ENCODE assay signal across 12 cellular contexts in genomic region chr4:26907731-26908599, GRCh38. TPM values are rescaled to one million over a fixed set of nuclear protein-coding genes. Genes with fewer than 3 reads are reported as not detected.
DNase-seq lines count a peak whose midpoint lies in the region; ATAC-seq and TF ChIP-seq lines count a peak whose summit lies in the region.
"Had no signal": no experiment of that assay in that cellular context is flagged by ENCODE, and none has a peak within 500 bp of the region (broad histone marks: within the 10 kb centered on the region; RNA-seq: fewer than 3 reads in every experiment).

No MANE protein-coding gene starts in this region.

- CTCF ChIA-PET in activated CD8-positive, alpha-beta memory T cell treated with anti-CD3 and anti-CD28 coated beads, Interleukin-2, amount 10 ng/mL, durations not matched to agents 7 days and 5 days (lab: Charles Lee) = interaction anchor here (1.1 kb wide), 1 partner anchor 8 kb away, joined by 3 read pairs; no protein-coding TSS in a partner anchor
- CTCF ChIA-PET in HEK293T (lab: Yijun Ruan, JAX) = no interaction called here

- H3K27me3 Mint-ChIP-seq in activated CD8-positive, alpha-beta memory T cell treated with anti-CD3 and anti-CD28 coated beads, Interleukin-2, amount 10 ng/mL, durations not matched to agents 7 days and 5 days = no peaks in the 10 kb centered on the region

- peaks cover 14% of the 10 kb centered on the region for H3K36me3 Mint-ChIP-seq in activated CD8-positive, alpha-beta memory T cell treated with anti-CD3 and anti-CD28 coated beads, Interleukin-2, amount 10 ng/mL, durations not matched to agents 7 days and 5 days

- no peaks in the 10 kb centered on the region for H3K9me3 Mint-ChIP-seq in activated CD8-positive, alpha-beta memory T cell treated with anti-CD3 and anti-CD28 coated beads, Interleukin-2, amount 10 ng/mL, durations not matched to agents 7 days and 5 days (ENCODE audit: low read depth)

- peak overlapping the region; percentile 0 for H3K27ac ChIP-seq in cingulate gyrus (ENCODE audit: low read depth, low read length)
- H3K27ac ChIP-seq in skin epidermis = peak overlapping the region in 16 of 21 experiments; percentile 2 to 66 (median 46)
- H3K27ac ChIP-seq: upper lobe of right lung had no signal

- H3K4me1 Mint-ChIP-seq in activated CD8-positive, alpha-beta memory T cell treated with anti-CD3 and anti-CD28 coated beads, Interleukin-2, amount 10 ng/mL, durations not matched to agents 7 days and 5 days = peaks cover 63% of the 10 kb centered on the region

- H3K27ac Mint-ChIP-seq in activated CD8-positive, alpha-beta memory T cell treated with anti-CD3 and anti-CD28 coated beads, Interleukin-2, amount 10 ng/mL, durations not matched to agents 7 days and 5 days = peak overlapping the region; percentile 63

- DNase-seq in activated CD8-positive, alpha-beta memory T cell treated with anti-CD3 and anti-CD28 coated beads, Interleukin-2, amount 10 ng/mL, durations not matched to agents 7 days and 5 days = no peak
- no peak for DNase-seq in activated CD8-positive, alpha-beta memory T cell treated with anti-CD3 and anti-CD28 coated beads for 24 hours
- no peak for DNase-seq in NCI-H69 (lab: John Stamatoyannopoulos, UW)
- no peak for DNase-seq in SIG-M5 treated with dmso at 0.1 percent for 504 hours (lab: John Stamatoyannopoulos, UW; ENCODE audit: unreplicated experiment)
- DNase-seq in HEK293T (ENCODE audit: extremely low spot score) = no peak
- DNase-seq: activated T-cell treated with anti-CD3 and anti-CD28 coated beads for 4 hours, erythroblast, NCI-H345, upper lobe of right lung had no signal

- no peak for ATAC-seq in activated CD8-positive, alpha-beta memory T cell treated with anti-CD3 and anti-CD28 coated beads, Interleukin-2, amount 10 ng/mL, durations not matched to agents 7 days and 5 days
- peak; percentile 68 for ATAC-seq in HG02870 (IDR thresholded peaks at IDR 0.05; ENCODE audit: unreplicated experiment)
- ATAC-seq: upper lobe of right lung had no signal

- no peak overlapping the region for H3K4me3 ChIP-seq in skin epidermis
- H3K4me3 ChIP-seq: upper lobe of right lung had no signal

- POLR2A ChIA-PET in HEK293T (lab: Yijun Ruan, JAX) = no interaction called here

- H3K4me3 Mint-ChIP-seq in activated CD8-positive, alpha-beta memory T cell treated with anti-CD3 and anti-CD28 coated beads, Interleukin-2, amount 10 ng/mL, durations not matched to agents 7 days and 5 days = no peak overlapping the region

TF ChIP-seq in HEK293T, 16 proteins besides CTCF, POLR2A, EP300 and RAD21:
- TF ChIP-seq FOXA1 (IDR thresholded peaks at IDR 0.05) = no peak
- no peak for TF ChIP-seq CTBP1 (IDR thresholded peaks at IDR 0.05; ENCODE audit: borderline replicate concordance)
- TF ChIP-seq SP1 (IDR thresholded peaks at IDR 0.05) = no peak
- TF ChIP-seq LEF1 (IDR thresholded peaks at IDR 0.05; ENCODE audit: borderline replicate concordance) = no peak
- TF ChIP-seq ZNF384 (IDR thresholded peaks at IDR 0.05) = no peak
- TF ChIP-seq FOXK2 (IDR thresholded peaks at IDR 0.05) = no peak
- no peak for TF ChIP-seq NFRKB (IDR thresholded peaks at IDR 0.05)
- no peak for TF ChIP-seq SUZ12 (IDR thresholded peaks at IDR 0.05)
- no peak for TF ChIP-seq ELF4 (IDR thresholded peaks at IDR 0.05)
- TF ChIP-seq TARDBP (IDR thresholded peaks at IDR 0.05) = no peak
- TF ChIP-seq FOXM1 (IDR thresholded peaks at IDR 0.05; ENCODE audit: borderline replicate concordance) = no peak
- TF ChIP-seq PKNOX1 (IDR thresholded peaks at IDR 0.05) = no peak
- TF ChIP-seq ARNT (IDR thresholded peaks at IDR 0.05) = no peak
- TF ChIP-seq L3MBTL2 (conservative IDR thresholded peaks at IDR 0.05) = no peak
- no peak for TF ChIP-seq BHLHE40 (IDR thresholded peaks at IDR 0.05; ENCODE audit: borderline replicate concordance)
- TF ChIP-seq HDGF (IDR thresholded peaks at IDR 0.05; ENCODE audit: borderline replicate concordance) = no peak
TF ChIP-seq in HEK293T: peak in this region for 0.

RNA-seq across cellular contexts. Expression of gene STIM2, which starts 47.3 kb away (rescaled TPM):
- total RNA-seq in activated CD8-positive, alpha-beta memory T cell treated with anti-CD3 and anti-CD28 coated beads, Interleukin-2, amount 10 ng/mL, durations not matched to agents 7 days and 5 days = 10 to 100 TPM; 54.6 to 66.3 TPM
